ENCODE assay signal across 37 cellular contexts in genomic region chr22:19590696-19591095, GRCh38.
"Had no signal": no experiment of that assay in that cellular context is flagged by ENCODE, and none has a peak within 500 bp of the region (broad histone marks: within the 10 kb centered on the region; RNA-seq: fewer than 3 reads in every experiment).

No MANE protein-coding gene starts in this region.

- H3K36me3 Mint-ChIP-seq: activated CD8-positive, alpha-beta memory T cell treated with anti-CD3 and anti-CD28 coated beads, Interleukin-2, amount 10 ng/mL, durations not matched to agents 7 days and 5 days; activated naive CD4-positive, alpha-beta T cell treated with anti-CD3 and anti-CD28 coated beads, Interleukin-2, amount 50 U/mL, for 24 hours; activated naive CD8-positive, alpha-beta T cell treated with anti-CD3 and anti-CD28 coated beads, Interleukin-2, amount 10 ng/mL, durations not matched to agents 7 days and 5 days had no signal

- H3K4me3 Mint-ChIP-seq: activated CD4-positive, alpha-beta memory T cell treated with anti-CD3 and anti-CD28 coated beads, Interleukin-2, amount 10 ng/mL, durations not matched to agents 7 days and 5 days; activated CD8-positive, alpha-beta memory T cell treated with anti-CD3 and anti-CD28 coated beads, Interleukin-2, amount 10 ng/mL, durations not matched to agents 7 days and 5 days; activated naive CD4-positive, alpha-beta T cell treated with anti-CD3 and anti-CD28 coated beads, Interleukin-2, amount 50 U/mL, for 24 hours; activated naive CD8-positive, alpha-beta T cell treated with anti-CD3 and anti-CD28 coated beads, Interleukin-2, amount 10 ng/mL, durations not matched to agents 7 days and 5 days; activated T-cell treated with anti-CD3 and anti-CD28 coated beads, Interleukin-2, amount 50 U/mL, for 72 hours; activated T-helper 17 cell treated with anti-CD3 and anti-CD28 coated beads, Interleukin-2, amount 50 U/mL, for 72 hours; central memory CD8-positive, alpha-beta T cell had no signal

- H3K4me3 ChIP-seq: ascending aorta, cardiac muscle cell, MG63, PC-9 had no signal

- H3K27ac ChIP-seq: ascending aorta, cardiac muscle cell, PC-9, WERI-Rb-1 had no signal

- H3K9me3 Mint-ChIP-seq: activated CD4-positive, alpha-beta memory T cell treated with anti-CD3 and anti-CD28 coated beads, Interleukin-2, amount 10 ng/mL, durations not matched to agents 7 days and 5 days; activated naive CD4-positive, alpha-beta T cell treated with anti-CD3 and anti-CD28 coated beads, Interleukin-2, amount 50 U/mL, for 24 hours; activated naive CD8-positive, alpha-beta T cell treated with anti-CD3 and anti-CD28 coated beads, Interleukin-2, amount 10 ng/mL, durations not matched to agents 7 days and 5 days; activated T-cell treated with anti-CD3 and anti-CD28 coated beads, Interleukin-2, amount 50 U/mL, for 72 hours; activated T-helper 17 cell treated with anti-CD3 and anti-CD28 coated beads, Interleukin-2, amount 50 U/mL, for 72 hours; central memory CD8-positive, alpha-beta T cell had no signal

- H3K36me3 ChIP-seq: ascending aorta, cardiac muscle cell, MG63, WERI-Rb-1 had no signal

- DNase-seq: activated CD4-positive, alpha-beta memory T cell treated with anti-CD3 and anti-CD28 coated beads, Interleukin-2, amount 10 ng/mL, durations not matched to agents 7 days and 5 days; activated CD4-positive, alpha-beta T cell treated with anti-CD3 and anti-CD28 coated beads for 1 hour; activated CD4-positive, alpha-beta T cell treated with anti-CD3 and anti-CD28 coated beads for 48 hours; activated CD4-positive, CD25-positive, alpha-beta regulatory T cell; activated CD8-positive, alpha-beta memory T cell treated with anti-CD3 and anti-CD28 coated beads for 24 hours; activated CD8-positive, alpha-beta memory T cell treated with anti-CD3 and anti-CD28 coated beads, Interleukin-2, amount 10 ng/mL, durations not matched to agents 7 days and 5 days; activated CD8-positive, alpha-beta memory T cell treated with anti-CD3 and anti-CD28 coated beads, Interleukin-2, amount 50 U/mL, for 48 hours; activated gamma-delta T cell; activated naive CD4-positive, alpha-beta T cell treated with Interleukin-2 at 50 U/mL for 16 hours; activated naive CD8-positive, alpha-beta T cell treated with anti-CD3 and anti-CD28 coated beads, Interleukin-2, amount 10 ng/mL, durations not matched to agents 7 days and 5 days; activated T-cell treated with anti-CD3 and anti-CD28 coated beads, Interleukin-2, amount 50 U/mL, for 72 hours; amygdala; Kasumi-1; MG63; NCI-H1048; NCI-H1105 treated with DMSO at 0.1 percent for 48 hours; NCI-H1436; NCI-H187; NCI-H2029 treated with DMSO at 0.1 percent for 48 hours; NCI-H2107; NCI-H2171; NCI-H510A; NCI-H526; NCI-H748 treated with DMSO at 0.1 percent for 48 hours; NK-92 treated with Interleukin-12 subunit alpha and Interleukin-12 subunit beta, amount 100 ng/mL, for 24 hours; PC-9; Right ventricle myocardium superior; SW 1271; T-helper 1 cell; T1000; WERI-Rb-1 had no signal

- H3K4me1 Mint-ChIP-seq: activated CD8-positive, alpha-beta memory T cell treated with anti-CD3 and anti-CD28 coated beads, Interleukin-2, amount 10 ng/mL, durations not matched to agents 7 days and 5 days; central memory CD8-positive, alpha-beta T cell had no signal

- ATAC-seq: activated CD8-positive, alpha-beta memory T cell treated with anti-CD3 and anti-CD28 coated beads, Interleukin-2, amount 10 ng/mL, durations not matched to agents 7 days and 5 days; activated T-cell treated with anti-CD3 and anti-CD28 coated beads, Interleukin-2, amount 50 U/mL, for 72 hours; activated T-helper 17 cell treated with anti-CD3 and anti-CD28 coated beads, Interleukin-2, amount 50 U/mL, for 72 hours had no signal

- H3K4me1 ChIP-seq: ascending aorta had no signal

- H3K27me3 ChIP-seq: ascending aorta, cardiac muscle cell, MG63 had no signal

- H3K27ac Mint-ChIP-seq: activated CD4-positive, alpha-beta memory T cell treated with anti-CD3 and anti-CD28 coated beads, Interleukin-2, amount 10 ng/mL, durations not matched to agents 7 days and 5 days; activated CD8-positive, alpha-beta memory T cell treated with anti-CD3 and anti-CD28 coated beads, Interleukin-2, amount 10 ng/mL, durations not matched to agents 7 days and 5 days; activated naive CD4-positive, alpha-beta T cell treated with anti-CD3 and anti-CD28 coated beads, Interleukin-2, amount 50 U/mL, for 24 hours; activated naive CD8-positive, alpha-beta T cell treated with anti-CD3 and anti-CD28 coated beads, Interleukin-2, amount 10 ng/mL, durations not matched to agents 7 days and 5 days; activated T-cell treated with anti-CD3 and anti-CD28 coated beads, Interleukin-2, amount 50 U/mL, for 72 hours; activated T-helper 17 cell treated with anti-CD3 and anti-CD28 coated beads, Interleukin-2, amount 50 U/mL, for 72 hours had no signal

- H3K9me3 ChIP-seq: ascending aorta, MG63 had no signal

- H3K27me3 Mint-ChIP-seq: activated naive CD4-positive, alpha-beta T cell treated with anti-CD3 and anti-CD28 coated beads, Interleukin-2, amount 50 U/mL, for 24 hours; activated naive CD8-positive, alpha-beta T cell treated with anti-CD3 and anti-CD28 coated beads, Interleukin-2, amount 10 ng/mL, durations not matched to agents 7 days and 5 days had no signal

- FAIRE-seq: RCC 7860 had no signal
